Comparison of ENCODE assay signal across 4 cellular contexts in genomic region chr4:23298371-23298770, GRCh38.
"Had no signal": no experiment of that assay in that cellular context is flagged by ENCODE, and none has a peak within 500 bp of the region (broad histone marks: within the 10 kb centered on the region; RNA-seq: fewer than 3 reads in every experiment).

No MANE protein-coding gene starts in this region.

- DNase-seq: H9, HCEC 1CT had no signal

- H3K4me3 ChIP-seq: GM23338 had no signal

- ATAC-seq: GM23338, HepG2 had no signal
